In the genomic region with DNA sequence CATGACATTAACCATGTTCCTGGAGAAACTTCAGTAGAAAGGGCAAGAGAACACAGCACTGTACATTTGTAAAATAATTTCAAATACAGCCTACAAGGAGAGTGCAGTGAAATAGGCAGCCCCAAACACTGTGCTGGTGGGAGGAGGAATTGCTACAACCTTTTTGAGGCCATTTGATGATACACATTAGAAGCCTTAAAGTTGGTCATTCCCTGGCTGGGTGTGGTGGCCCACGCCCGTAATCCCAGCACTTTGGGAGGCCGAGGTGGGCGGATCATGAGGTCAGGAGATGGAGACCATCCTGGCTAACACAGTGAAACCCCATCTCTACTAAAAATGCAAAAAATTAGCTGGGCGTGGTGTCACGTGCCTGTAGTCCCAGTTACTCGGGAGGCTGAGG, we compare ENCODE assay signal across 8 cellular contexts. TPM values are rescaled to one million over a fixed set of nuclear protein-coding genes. Genes with fewer than 3 reads are reported as not detected.
"Had no signal": no experiment of that assay in that cellular context is flagged by ENCODE, and none has a peak within 500 bp of the region (broad histone marks: within the 10 kb centered on the region; RNA-seq: fewer than 3 reads in every experiment).

No MANE protein-coding gene starts in this region.

RNA-seq across cellular contexts. Expression of a gene that starts 35.4 kb away (rescaled TPM):
- total RNA-seq: LHCN-M2, MCF 10A, NCI-H460, OCI-LY7, PC-9, Right ventricle myocardium inferior, RPMI7951 had no signal

RNA-seq across cellular contexts. Expression of a gene that starts 56.0 kb away (rescaled TPM):
- total RNA-seq: MCF 10A, NCI-H460, OCI-LY7, PC-9, SK-MEL-5 had no signal
